ENCODE assay signal across 22 cellular contexts in the genomic region with DNA sequence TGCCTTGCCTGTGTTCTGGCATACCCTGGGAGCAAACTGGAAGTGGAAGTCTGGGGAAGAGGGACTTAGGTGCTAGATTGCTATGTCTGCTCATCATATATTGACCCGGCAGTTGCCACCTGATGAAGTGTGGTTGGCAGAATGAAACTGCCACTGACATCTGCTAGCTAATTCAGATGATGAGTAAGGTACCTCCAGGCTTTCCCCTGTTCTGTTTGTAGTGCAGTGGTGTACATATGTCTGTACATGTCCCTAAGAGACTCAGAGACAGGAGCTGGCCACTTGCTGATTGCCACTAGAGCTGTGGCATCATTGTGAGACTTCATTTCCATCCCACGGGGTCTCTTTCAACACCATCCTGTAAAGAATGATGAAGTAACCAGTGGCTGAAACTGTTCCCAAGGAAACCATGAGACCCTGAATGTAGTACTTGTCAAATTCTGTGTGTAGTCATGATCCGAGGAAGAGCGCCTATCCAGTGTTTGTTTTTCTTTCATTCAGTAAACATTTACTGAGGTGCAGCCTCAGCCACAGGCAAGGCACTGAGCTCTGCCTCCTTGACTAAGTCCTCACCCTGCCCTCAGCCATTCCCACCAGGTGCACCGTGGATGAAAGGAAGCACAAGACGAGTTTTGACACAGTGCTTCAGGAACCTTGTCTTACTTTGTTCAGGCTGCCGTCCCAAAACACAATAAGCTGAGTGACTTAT. TPM values are rescaled to one million over a fixed set of nuclear protein-coding genes. Genes with fewer than 3 reads are reported as not detected.
DNase-seq lines count a peak whose midpoint lies in the region; ATAC-seq and TF ChIP-seq lines count a peak whose summit lies in the region.
"Had no signal": no experiment of that assay in that cellular context is flagged by ENCODE, and none has a peak within 500 bp of the region (broad histone marks: within the 10 kb centered on the region; RNA-seq: fewer than 3 reads in every experiment).

No MANE protein-coding gene starts in this region.

- H3K4me3 ChIP-seq in fibroblast of villous mesenchyme (ENCODE audit: low read depth, low read length) = no peak overlapping the region
- H3K4me3 ChIP-seq: BLaER1 treated with 17β-estradiol and CSF1 and Interleukin-3, amounts not matched to agents 10 nM and 100 nM; gastroesophageal sphincter; left ventricle myocardium inferior; Peyer's patch had no signal

- H3K4me1 Mint-ChIP-seq in natural killer cell treated with Interleukin-12 subunit alpha and Interleukin-12 subunit beta and Interleukin-15 and Interleukin-18, amount 100 ng/mL, for 72 hours (ENCODE audit: low read depth in 2 of 2) = peaks cover 0 to 6% of the 10 kb centered on the region in 2 donors
- H3K4me1 Mint-ChIP-seq in natural killer cell = no peaks in the 10 kb centered on the region

- no peak for TF ChIP-seq CTCF in natural killer cell (IDR thresholded peaks at IDR 0.05)
- no peak for TF ChIP-seq CTCF in fibroblast of villous mesenchyme (IDR thresholded peaks at IDR 0.05; ENCODE audit: insufficient read depth, low read depth, low read length)

- H3K27ac Mint-ChIP-seq in natural killer cell treated with Interleukin-12 subunit alpha and Interleukin-12 subunit beta and Interleukin-15 and Interleukin-18, amount 100 ng/mL, for 72 hours = peak overlapping the region in 1 of 2 donors; percentile 25
- no peak overlapping the region for H3K27ac Mint-ChIP-seq in natural killer cell

- ATAC-seq in natural killer cell treated with Interleukin-12 subunit alpha and Interleukin-12 subunit beta and Interleukin-15 and Interleukin-18, amount 100 ng/mL, for 72 hours = peak in 1 of 2 donors; percentile 73
- ATAC-seq in natural killer cell (no peak), GM19467 (IDR thresholded peaks at IDR 0.05; ENCODE audit: unreplicated experiment) (no peak), HG02623 (IDR thresholded peaks at IDR 0.05; ENCODE audit: unreplicated experiment) (no peak)
- ATAC-seq: gastroesophageal sphincter, HCT116, SK-N-SH treated with all-trans-retinoic acid at 6 μM for 48 hours had no signal

- DNase-seq in NCI-H345 treated with DMSO at 0.1 percent for 48 hours (lab: John Stamatoyannopoulos, UW; ENCODE audit: unreplicated experiment) (peak; percentile 3), NCI-H345 (lab: John Stamatoyannopoulos, UW) (no peak), natural killer cell (no peak), fibroblast of villous mesenchyme (ENCODE audit: low read depth) (peak; percentile 43), NCI-H446 treated with DMSO at 0.1 percent for 48 hours (lab: John Stamatoyannopoulos, UW) (no peak)
- peak; percentile 16 for DNase-seq in natural killer cell treated with Interleukin-12 subunit alpha and Interleukin-12 subunit beta and Interleukin-15 and Interleukin-18, amount 100 ng/mL, for 72 hours (ENCODE audit: low spot score)
- DNase-seq: amniotic stem cell; DMS79 treated with DMSO at 0.1 percent for 48 hours; left ventricle myocardium inferior; NCI-H2029; stimulated activated CD4-positive, alpha-beta T cell treated with anti-CD3 and anti-CD28 coated beads, Interleukin-12 subunit alpha, Interleukin-12 subunit beta, amount 100 ng/mL, for 4 hours; stimulated activated naive CD4-positive, alpha-beta T cell treated with Interleukin-2 at 50 U/mL for 16 hours had no signal

- H3K36me3 Mint-ChIP-seq in natural killer cell treated with Interleukin-12 subunit alpha and Interleukin-12 subunit beta and Interleukin-15 and Interleukin-18, amount 100 ng/mL, for 72 hours = peaks cover 6% of the 10 kb centered on the region
- no peaks in the 10 kb centered on the region for H3K36me3 Mint-ChIP-seq in natural killer cell

- intact Hi-C loops in natural killer cell (cut with micrococcal nuclease) = no loop called here

- H3K9me3 Mint-ChIP-seq in natural killer cell treated with Interleukin-12 subunit alpha and Interleukin-12 subunit beta and Interleukin-15 and Interleukin-18, amount 100 ng/mL, for 72 hours = no peaks in the 10 kb centered on the region
- H3K9me3 Mint-ChIP-seq in natural killer cell = no peaks in the 10 kb centered on the region

- no peaks in the 10 kb centered on the region for H3K27me3 Mint-ChIP-seq in natural killer cell treated with Interleukin-12 subunit alpha and Interleukin-12 subunit beta and Interleukin-15 and Interleukin-18, amount 100 ng/mL, for 72 hours
- H3K27me3 Mint-ChIP-seq in natural killer cell (ENCODE audit: low read depth in 2 of 2) = no peaks in the 10 kb centered on the region

- H3K4me3 Mint-ChIP-seq in natural killer cell treated with Interleukin-12 subunit alpha and Interleukin-12 subunit beta and Interleukin-15 and Interleukin-18, amount 100 ng/mL, for 72 hours = no peak overlapping the region
- H3K4me3 Mint-ChIP-seq in natural killer cell = no peak overlapping the region

RNA-seq across cellular contexts. Expression of a gene that starts 13.2 kb away (rescaled TPM):
- total RNA-seq in natural killer cell treated with Interleukin-12 subunit alpha and Interleukin-12 subunit beta and Interleukin-15 and Interleukin-18, amount 100 ng/mL, for 72 hours = 10 to 100 TPM in 1 of 2 donors, 1 to 10 TPM in 1; 4.3 to 10.8 TPM
- total RNA-seq in natural killer cell (1 to 10 TPM; 4.0 to 6.2 (median 4.7) TPM), fibroblast of villous mesenchyme (14.5 and 22.0 TPM in 2 replicates)

RNA-seq across cellular contexts. Expression of a gene that starts 18.8 kb away (rescaled TPM):
- not detected for total RNA-seq in natural killer cell treated with Interleukin-12 subunit alpha and Interleukin-12 subunit beta and Interleukin-15 and Interleukin-18, amount 100 ng/mL, for 72 hours
- total RNA-seq in natural killer cell = not detected
- not detected in 2 replicates for total RNA-seq in fibroblast of villous mesenchyme
- total RNA-seq: A172, gastroesophageal sphincter, left ventricle myocardium inferior, Peyer's patch, pulmonary artery endothelial cell, ureter had no signal

Comparison
In these comparisons a context has a peak if more than half of its experiments do, and no peak if none do; other contexts are left out.
1. DNase-seq: peak in NCI-H345 treated with DMSO at 0.1 percent for 48 hours (single experiment), natural killer cell treated with Interleukin-12 subunit alpha and Interleukin-12 subunit beta and Interleukin-15 and Interleukin-18, amount 100 ng/mL, for 72 hours (single experiment) and fibroblast of villous mesenchyme (single experiment); none in NCI-H345 (single experiment), natural killer cell (single experiment) and NCI-H446 treated with DMSO at 0.1 percent for 48 hours (single experiment).